18 cellular contexts compared by ENCODE assay signal in genomic region chr4:169664615-169665014, GRCh38. TPM values are rescaled to one million over a fixed set of nuclear protein-coding genes. Genes with fewer than 3 reads are reported as not detected.
DNase-seq lines count a peak whose midpoint lies in the region; ATAC-seq and TF ChIP-seq lines count a peak whose summit lies in the region.
"Had no signal": no experiment of that assay in that cellular context is flagged by ENCODE, and none has a peak within 500 bp of the region (broad histone marks: within the 10 kb centered on the region; RNA-seq: fewer than 3 reads in every experiment).

No MANE protein-coding gene starts in this region.

- peaks cover 45% of the 10 kb centered on the region for H3K36me3 Mint-ChIP-seq in brain

- 90 to 95% methylated on average over 4 of the region's 4 CpGs for WGBS in mesodermal cell (ENCODE audit: insufficient coverage in 2 of 2), 2 experiments
- WGBS in suprapubic skin: 19% methylated on average over 4 of the region's 4 CpGs

- DNase-seq in COR-L47 (lab: John Stamatoyannopoulos, UW) (peak; percentile 14), NCI-H446 treated with DMSO at 0.1 percent for 48 hours (lab: John Stamatoyannopoulos, UW) (peak; percentile 14), NCI-H2107 treated with DMSO at 0.1 percent for 48 hours (lab: John Stamatoyannopoulos, UW; ENCODE audit: unreplicated experiment) (no peak), suprapubic skin (ENCODE audit: low spot score in 2 of 2) (no peak), NCI-H1417 (lab: John Stamatoyannopoulos, UW) (no peak)
- DNase-seq: activated CD8-positive, alpha-beta T cell treated with anti-CD3 and anti-CD28 coated beads, Interleukin-2, amount 10 ng/mL, durations not matched to agents 7 days and 5 days; DMS53; Kasumi-1; NCI-H1694; stimulated activated CD8-positive, alpha-beta memory T cell treated with anti-CD3 and anti-CD28 coated beads, Interleukin-4, amount 100 ng/mL, for 48 hours; testis had no signal

- TF ChIP-seq CTCF in brain (conservative IDR thresholded peaks at IDR 0.05): no peak
- TF ChIP-seq CTCF in suprapubic skin (IDR thresholded peaks at IDR 0.05): no peak

- H3K4me1 Mint-ChIP-seq in brain: peaks cover 50% of the 10 kb centered on the region

- H3K27me3 ChIP-seq in suprapubic skin: no peaks in the 10 kb centered on the region
- H3K27me3 ChIP-seq: testis had no signal

- TF ChIP-seq POLR2A in suprapubic skin (IDR thresholded peaks at IDR 0.05): no peak

- peaks cover 4% of the 10 kb centered on the region for H3K27me3 Mint-ChIP-seq in brain
- H3K27me3 Mint-ChIP-seq: activated T-helper 17 cell treated with anti-CD3 and anti-CD28 coated beads, Interleukin-2, amount 50 U/mL, for 72 hours; naive thymus-derived CD4-positive, alpha-beta T cell had no signal

- H3K27ac ChIP-seq in mesodermal cell (ENCODE audit: low read depth, low read length, severe bottlenecking) (peak overlapping the region; percentile 74), suprapubic skin (no peak overlapping the region)
- H3K27ac ChIP-seq: BLaER1, HL-60 had no signal

- H3K9me3 ChIP-seq in mesodermal cell (ENCODE audit: control insufficient read depth, low read length) (peaks cover 6% of the 10 kb centered on the region), suprapubic skin (no peaks in the 10 kb centered on the region)
- H3K9me3 ChIP-seq: testis had no signal

- no peaks in the 10 kb centered on the region for H3K4me1 ChIP-seq in mesodermal cell (ENCODE audit: control insufficient read depth, insufficient read depth, low read length, poor library complexity, severe bottlenecking)
- peaks cover 27% of the 10 kb centered on the region for H3K4me1 ChIP-seq in suprapubic skin

- H3K27ac Mint-ChIP-seq in brain: peak overlapping the region in 4 of 5 experiments; percentile 45 to 89 (median 72)
- H3K27ac Mint-ChIP-seq: activated CD8-positive, alpha-beta T cell treated with anti-CD3 and anti-CD28 coated beads, Interleukin-2, amount 10 ng/mL, durations not matched to agents 7 days and 5 days; activated T-helper 17 cell treated with anti-CD3 and anti-CD28 coated beads, Interleukin-2, amount 50 U/mL, for 72 hours had no signal

- H3K4me3 ChIP-seq in mesodermal cell (ENCODE audit: extremely low read depth, insufficient read depth, low read length, poor library complexity, severe bottlenecking) (no peak overlapping the region), suprapubic skin (no peak overlapping the region)
- H3K4me3 ChIP-seq: BLaER1, testis had no signal

- no peak for ATAC-seq in GM21515 (IDR thresholded peaks at IDR 0.05; ENCODE audit: unreplicated experiment)
- ATAC-seq: activated CD8-positive, alpha-beta T cell treated with anti-CD3 and anti-CD28 coated beads, Interleukin-2, amount 10 ng/mL, durations not matched to agents 7 days and 5 days; naive thymus-derived CD4-positive, alpha-beta T cell had no signal

- H3K9me3 Mint-ChIP-seq in brain: peaks cover 21 to 34% (median 25%) of the 10 kb centered on the region in 5 experiments
- H3K9me3 Mint-ChIP-seq: activated T-helper 17 cell treated with anti-CD3 and anti-CD28 coated beads, Interleukin-2, amount 50 U/mL, for 72 hours had no signal

- peak overlapping the region in 4 of 5 experiments; percentile 65 to 89 (median 78) for H3K4me3 Mint-ChIP-seq in brain
- H3K4me3 Mint-ChIP-seq: activated CD8-positive, alpha-beta T cell treated with anti-CD3 and anti-CD28 coated beads, Interleukin-2, amount 10 ng/mL, durations not matched to agents 7 days and 5 days had no signal

- H3K36me3 ChIP-seq in mesodermal cell (ENCODE audit: control insufficient read depth, insufficient read depth, low read length) (peaks cover 9% of the 10 kb centered on the region), suprapubic skin (no peaks in the 10 kb centered on the region)
- H3K36me3 ChIP-seq: BLaER1 had no signal

- TF ChIP-seq EP300 in suprapubic skin (IDR thresholded peaks at IDR 0.05): no peak

RNA-seq across cellular contexts. Expression of gene CLCN3, which starts 44.2 kb away (rescaled TPM):
- 18.6 TPM for polyA plus RNA-seq in brain (ENCODE audit: insufficient read depth, low read depth, low replicate concordance)
- polyA plus RNA-seq in mesodermal cell (2013, experiment 1 of 2): 42.8 TPM
- 38.4 TPM for polyA plus RNA-seq in mesodermal cell (2013, experiment 2 of 2)
- total RNA-seq in suprapubic skin: 10 to 100 TPM; 43.7 to 58.5 (median 51.7) TPM

RNA-seq across cellular contexts. Expression of gene NEK1, which starts 52.2 kb away (rescaled TPM):
- polyA plus RNA-seq in brain (ENCODE audit: insufficient read depth, low read depth, low replicate concordance): 1.5 TPM
- 9.6 TPM for polyA plus RNA-seq in mesodermal cell (2013, experiment 1 of 2)
- 11.7 TPM for polyA plus RNA-seq in mesodermal cell (2013, experiment 2 of 2)
- 10 to 100 TPM in 1 of 4 donors, 1 to 10 TPM in 3; 6.0 to 11.1 (median 6.7) TPM for total RNA-seq in suprapubic skin

Comparison
In these comparisons a context has a peak if more than half of its experiments do, and no peak if none do; other contexts are left out.
1. DNase-seq: peak in COR-L47 (single experiment) and NCI-H446 treated with DMSO at 0.1 percent for 48 hours (single experiment); none in NCI-H2107 treated with DMSO at 0.1 percent for 48 hours (single experiment), suprapubic skin (0 of 2) and NCI-H1417 (0 of 3).